ENCODE assay signal across 12 cellular contexts in genomic region chr14:69880051-69880487, GRCh38. TPM values are rescaled to one million over a fixed set of nuclear protein-coding genes. Genes with fewer than 3 reads are reported as not detected.
DNase-seq lines count a peak whose midpoint lies in the region; ATAC-seq, FAIRE-seq and TF ChIP-seq lines count a peak whose summit lies in the region.
"Had no signal": no experiment of that assay in that cellular context is flagged by ENCODE, and none has a peak within 500 bp of the region (broad histone marks: within the 10 kb centered on the region; RNA-seq: fewer than 3 reads in every experiment).

No MANE protein-coding gene starts in this region.

- H3K36me3 ChIP-seq in pancreas, result no peaks in the 10 kb centered on the region
- H3K36me3 ChIP-seq: uterus had no signal

- ATAC-seq in pancreas, result peak; percentile 31 to 47 (median 39)
- ATAC-seq in omental fat pad (ENCODE audit: low FRiP score), result no peak
- ATAC-seq in activated CD4-positive, alpha-beta T cell treated with anti-CD3 and anti-CD28 coated beads for 36 hours, result no peak
- no peak for ATAC-seq in GM21360 (IDR thresholded peaks at IDR 0.05; ENCODE audit: unreplicated experiment)
- no peak for ATAC-seq in GM21447 (IDR thresholded peaks at IDR 0.05; ENCODE audit: unreplicated experiment)

- FAIRE-seq in pancreas (lab: Jason Lieb, UNC), result no peak

- H3K27ac Mint-ChIP-seq in endothelial cell (ENCODE audit: unreplicated experiment), result no peak overlapping the region
- H3K27ac Mint-ChIP-seq in activated CD4-positive, alpha-beta T cell treated with anti-CD3 and anti-CD28 coated beads for 36 hours, result no peak overlapping the region

- POLR2A ChIA-PET in activated CD4-positive, alpha-beta T cell treated with anti-CD3 and anti-CD28 coated beads for 36 hours (lab: Charles Lee), result no interaction called here

- 4% methylated on average over 21 of the region's 21 CpGs for WGBS in pancreas, 2 donors

- CTCF ChIA-PET in activated CD4-positive, alpha-beta T cell treated with anti-CD3 and anti-CD28 coated beads for 36 hours (lab: Charles Lee), result no interaction called here

- in situ Hi-C loops in G401 (cut with HindIII; ENCODE audit: low sequenced_read_pairs), result no loop called here

- no peak overlapping the region for H3K27ac ChIP-seq in pancreas
- H3K27ac ChIP-seq: uterus had no signal

- H3K9me3 ChIP-seq in pancreas, result no peaks in the 10 kb centered on the region
- H3K9me3 ChIP-seq: uterus had no signal

- peak overlapping the region; percentile 2 to 70 (median 46) for H3K4me3 ChIP-seq in pancreas
- H3K4me3 ChIP-seq: uterus had no signal

- H3K9me3 Mint-ChIP-seq in endothelial cell (ENCODE audit: unreplicated experiment), result no peaks in the 10 kb centered on the region
- H3K9me3 Mint-ChIP-seq in activated CD4-positive, alpha-beta T cell treated with anti-CD3 and anti-CD28 coated beads for 36 hours (ENCODE audit: low read depth), result no peaks in the 10 kb centered on the region

- DNase-seq in G401 (ENCODE audit: low spot score) (peak; percentile 3), NCI-H2227 (lab: John Stamatoyannopoulos, UW; ENCODE audit: unreplicated experiment) (peak; percentile 67), endothelial cell (ENCODE audit: low spot score) (peak; percentile 15), pancreas (peak in 3 of 6 donors; percentile 26 to 65 (median 28)), omental fat pad (ENCODE audit: low spot score) (no peak)
- DNase-seq in activated CD4-positive, alpha-beta T cell treated with anti-CD3 and anti-CD28 coated beads for 36 hours, result no peak
- DNase-seq: dermis blood vessel endothelial cell; EL; stimulated activated CD4-positive, alpha-beta T cell treated with anti-CD3 and anti-CD28 coated beads, Interleukin-15, amount 100 ng/mL, for 24 hours; uterus had no signal

- peak overlapping the region; percentile 72 for H3K4me3 Mint-ChIP-seq in endothelial cell (ENCODE audit: unreplicated experiment)
- no peak overlapping the region for H3K4me3 Mint-ChIP-seq in activated CD4-positive, alpha-beta T cell treated with anti-CD3 and anti-CD28 coated beads for 36 hours

- peaks cover 14% of the 10 kb centered on the region for H3K27me3 Mint-ChIP-seq in endothelial cell (ENCODE audit: unreplicated experiment)
- H3K27me3 Mint-ChIP-seq in activated CD4-positive, alpha-beta T cell treated with anti-CD3 and anti-CD28 coated beads for 36 hours, result peaks cover 56% of the 10 kb centered on the region

- no peaks in the 10 kb centered on the region for H3K36me3 Mint-ChIP-seq in endothelial cell (ENCODE audit: low read depth, unreplicated experiment)
- H3K36me3 Mint-ChIP-seq in activated CD4-positive, alpha-beta T cell treated with anti-CD3 and anti-CD28 coated beads for 36 hours (ENCODE audit: low read depth), result no peaks in the 10 kb centered on the region

- peaks cover 3% of the 10 kb centered on the region for H3K4me1 Mint-ChIP-seq in endothelial cell (ENCODE audit: unreplicated experiment)
- no peaks in the 10 kb centered on the region for H3K4me1 Mint-ChIP-seq in activated CD4-positive, alpha-beta T cell treated with anti-CD3 and anti-CD28 coated beads for 36 hours

- peaks cover 0 to 3% (median 0%) of the 10 kb centered on the region in 4 donors for H3K27me3 ChIP-seq in pancreas
- H3K27me3 ChIP-seq: uterus had no signal

- intact Hi-C loops in pancreas (cut with DNase I), result no loop called here
- intact Hi-C loops in activated CD4-positive, alpha-beta T cell treated with anti-CD3 and anti-CD28 coated beads for 36 hours (cut with DNase I, micrococcal nuclease), result no loop called here

- TF ChIP-seq CTCF in endothelial cell (IDR thresholded peaks at IDR 0.05; ENCODE audit: unreplicated experiment), result no peak
- no peak for TF ChIP-seq CTCF in pancreas (IDR thresholded peaks at IDR 0.05)
- TF ChIP-seq CTCF in omental fat pad (IDR thresholded peaks at IDR 0.05), result no peak

- peaks cover 0 to 14% (median 0%) of the 10 kb centered on the region in 3 donors for H3K4me1 ChIP-seq in pancreas
- H3K4me1 ChIP-seq: uterus had no signal

RNA-seq across cellular contexts. Expression of gene SMOC1, which starts 0.9 kb away (rescaled TPM):
- not detected in 2 replicates for total RNA-seq in G401 (2014; rRNA removed; shearing (Covaris generic))
- 0.38 TPM for total RNA-seq in endothelial cell (ENCODE audit: unreplicated experiment)
- 10 to 100 TPM in 1 of 6 donors, 1 to 10 TPM in 5; 2.2 to 55.7 (median 6.3) TPM for total RNA-seq in pancreas
- polyA plus RNA-seq in pancreas, result 10 to 100 TPM in 1 of 2 donors, 1 to 10 TPM in 1; 2.9 to 12.5 TPM
- total RNA-seq in omental fat pad, result 1 to 10 TPM in 3 of 4 donors, under 1 TPM in 1; 0.60 to 5.8 (median 1.2) TPM
- not detected for total RNA-seq in activated CD4-positive, alpha-beta T cell treated with anti-CD3 and anti-CD28 coated beads for 36 hours

Comparison
In these comparisons a context has a peak if more than half of its experiments do, and no peak if none do; other contexts are left out.
1. DNase-seq: peak in G401 (single experiment), NCI-H2227 (single experiment) and endothelial cell (single experiment); none in omental fat pad (single experiment) and activated CD4-positive, alpha-beta T cell treated with anti-CD3 and anti-CD28 coated beads for 36 hours (single experiment).
2. ATAC-seq: peak in pancreas (4 of 4); none in omental fat pad (single experiment), activated CD4-positive, alpha-beta T cell treated with anti-CD3 and anti-CD28 coated beads for 36 hours (single experiment), GM21360 (single experiment) and GM21447 (single experiment).